In the genomic region with DNA sequence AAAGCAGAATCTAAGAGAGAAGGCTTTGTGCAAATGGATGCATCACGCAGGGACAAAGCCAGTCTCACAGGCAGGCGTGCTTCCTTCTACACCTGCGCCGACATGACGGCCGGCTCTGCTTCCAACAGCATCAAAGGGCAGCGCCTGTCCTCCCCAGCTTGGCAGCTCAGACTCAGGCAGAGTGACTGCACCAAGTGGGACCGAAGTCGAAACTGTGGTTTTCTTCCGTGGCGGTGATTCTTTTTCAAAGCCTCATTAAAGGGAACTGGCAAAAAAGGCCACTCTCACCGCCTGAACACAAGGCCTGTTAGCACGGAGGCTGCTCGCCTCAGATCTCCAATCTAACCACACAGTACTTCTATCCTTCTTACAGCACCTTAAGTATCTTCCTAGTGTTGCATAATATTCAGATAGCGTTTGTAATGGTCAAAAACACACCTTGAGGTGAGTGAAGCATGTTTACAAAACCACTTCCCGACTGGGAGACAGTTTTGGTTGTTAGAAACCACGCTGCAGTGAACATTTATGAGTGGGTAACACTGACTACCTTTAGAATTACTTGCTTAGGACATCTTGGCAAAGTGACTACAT, we compare ENCODE assay signal across 11 cellular contexts.
A peak's percentile ranks its signal among the peaks of the same experiment; 100 is the strongest.
DNase-seq lines count a peak whose midpoint lies in the region; ATAC-seq and TF ChIP-seq lines count a peak whose summit lies in the region.
"Had no signal": no experiment of that assay in that cellular context is flagged by ENCODE, and none has a peak within 500 bp of the region (broad histone marks: within the 10 kb centered on the region; RNA-seq: fewer than 3 reads in every experiment).

No MANE protein-coding gene starts in this region.

- CTCF ChIA-PET in CD8-positive, alpha-beta T cell (lab: Charles Lee): no interaction called here
- CTCF ChIA-PET in Calu3 (lab: Charles Lee): no interaction called here
- CTCF ChIA-PET in PC-9 (lab: Charles Lee): no interaction called here

- H3K36me3 Mint-ChIP-seq in CD8-positive, alpha-beta T cell: peaks cover 72% of the 10 kb centered on the region
- H3K36me3 Mint-ChIP-seq in brain (peaks cover 46% of the 10 kb centered on the region), Calu3 (ENCODE audit: insufficient read depth, unreplicated experiment) (peaks cover 17% of the 10 kb centered on the region), nephron progenitor cell (ENCODE audit: low read depth) (peaks cover 61% of the 10 kb centered on the region)

- H4K20me1 ChIP-seq in PC-9 (ENCODE audit: insufficient read depth): no peaks in the 10 kb centered on the region

- DNase-seq in CD8-positive, alpha-beta T cell: peak in 5 of 7 experiments; percentile 5 to 53 (median 18)
- DNase-seq in NCI-H2107 treated with DMSO at 0.1 percent for 48 hours (lab: John Stamatoyannopoulos, UW; ENCODE audit: unreplicated experiment): peak; percentile 23
- DNase-seq in Calu3: no peak
- no peak for DNase-seq in nephron progenitor cell
- no peak for DNase-seq in PC-9
- DNase-seq: NCI-H2171 treated with DMSO at 0.1 percent for 48 hours; stimulated activated CD8-positive, alpha-beta memory T cell treated with anti-CD3 and anti-CD28 coated beads, Interleukin-4, amount 100 ng/mL, for 48 hours had no signal

- peaks cover 20% of the 10 kb centered on the region for H3K4me1 ChIP-seq in CD8-positive, alpha-beta T cell (ENCODE audit: insufficient read depth, low read length)
- H3K4me1 ChIP-seq in neutrophil (ENCODE audit: control insufficient read depth in 1 of 2, insufficient read depth in 1 of 2, low read depth in 1 of 2, low read length in 1 of 2): peaks cover 10 to 17% of the 10 kb centered on the region in 2 experiments
- H3K4me1 ChIP-seq in PC-9 (replicated peaks; ENCODE audit: insufficient read depth): no peaks in the 10 kb centered on the region

- H3K27ac ChIP-seq in CD8-positive, alpha-beta T cell (ENCODE audit: low read depth, low read length): peak overlapping the region; percentile 2
- H3K27ac ChIP-seq in neutrophil (peak overlapping the region; percentile 86), PC-9 (no peak overlapping the region)

- H3K27ac Mint-ChIP-seq in CD8-positive, alpha-beta T cell: peak overlapping the region; percentile 92
- peak overlapping the region in 4 of 5 experiments; percentile 54 to 90 (median 87) for H3K27ac Mint-ChIP-seq in brain
- no peak overlapping the region for H3K27ac Mint-ChIP-seq in Calu3 (ENCODE audit: unreplicated experiment)
- H3K27ac Mint-ChIP-seq in nephron progenitor cell: no peak overlapping the region
- H3K27ac Mint-ChIP-seq: memory B cell had no signal

- no peaks in the 10 kb centered on the region for H3K27me3 ChIP-seq in CD8-positive, alpha-beta T cell (ENCODE audit: insufficient read depth, low read length)
- no peaks in the 10 kb centered on the region for H3K27me3 ChIP-seq in neutrophil
- no peaks in the 10 kb centered on the region for H3K27me3 ChIP-seq in PC-9 (ENCODE audit: insufficient read depth, low read depth)

- H3K9me3 Mint-ChIP-seq in CD8-positive, alpha-beta T cell: no peaks in the 10 kb centered on the region
- H3K9me3 Mint-ChIP-seq in brain: peaks cover 0 to 2% (median 0%) of the 10 kb centered on the region in 5 experiments
- H3K9me3 Mint-ChIP-seq in Calu3 (ENCODE audit: low read depth, unreplicated experiment): no peaks in the 10 kb centered on the region
- H3K9me3 Mint-ChIP-seq in nephron progenitor cell: no peaks in the 10 kb centered on the region
- H3K9me3 Mint-ChIP-seq: memory B cell had no signal

- TF ChIP-seq CTCF in CD8-positive, alpha-beta T cell (IDR thresholded peaks at IDR 0.05): no peak
- TF ChIP-seq CTCF in brain (conservative IDR thresholded peaks at IDR 0.05) (no peak), neutrophil (IDR thresholded peaks at IDR 0.05) (no peak), Calu3 (IDR thresholded peaks at IDR 0.05; ENCODE audit: unreplicated experiment) (no peak), nephron progenitor cell (IDR thresholded peaks at IDR 0.05) (no peak), PC-9 (conservative IDR thresholded peaks at IDR 0.05) (no peak)

- H3K27me3 Mint-ChIP-seq in CD8-positive, alpha-beta T cell (ENCODE audit: low read depth): no peaks in the 10 kb centered on the region
- H3K27me3 Mint-ChIP-seq in brain (no peaks in the 10 kb centered on the region), Calu3 (ENCODE audit: unreplicated experiment) (no peaks in the 10 kb centered on the region), nephron progenitor cell (ENCODE audit: low read depth, poor library complexity) (peaks cover 3% of the 10 kb centered on the region)
- H3K27me3 Mint-ChIP-seq: memory B cell had no signal

- no peaks in the 10 kb centered on the region for H3F3A ChIP-seq in PC-9 (ENCODE audit: insufficient read depth, low read depth)

- peaks cover 13% of the 10 kb centered on the region for H3K36me3 ChIP-seq in CD8-positive, alpha-beta T cell (ENCODE audit: insufficient read depth, low read length)
- H3K36me3 ChIP-seq in neutrophil (peaks cover 88% of the 10 kb centered on the region), PC-9 (ENCODE audit: low read depth) (no peaks in the 10 kb centered on the region)

- no peaks in the 10 kb centered on the region for H3K9me2 ChIP-seq in PC-9 (ENCODE audit: insufficient read depth)

- H3K9me3 ChIP-seq in CD8-positive, alpha-beta T cell (ENCODE audit: low read length): no peaks in the 10 kb centered on the region
- H3K9me3 ChIP-seq in neutrophil (no peaks in the 10 kb centered on the region), PC-9 (ENCODE audit: insufficient read depth, low read depth) (no peaks in the 10 kb centered on the region)

- H3K4me1 Mint-ChIP-seq in CD8-positive, alpha-beta T cell (ENCODE audit: low read depth): peaks cover 20% of the 10 kb centered on the region
- H3K4me1 Mint-ChIP-seq in brain (peaks cover 27% of the 10 kb centered on the region), Calu3 (ENCODE audit: low read depth, unreplicated experiment) (no peaks in the 10 kb centered on the region), nephron progenitor cell (peaks cover 13% of the 10 kb centered on the region)
- H3K4me1 Mint-ChIP-seq: memory B cell had no signal

- H3K4me3 Mint-ChIP-seq in CD8-positive, alpha-beta T cell: peak overlapping the region; percentile 61
- H3K4me3 Mint-ChIP-seq in brain: peak overlapping the region in 2 of 5 experiments; percentile 20 to 41
- no peak overlapping the region for H3K4me3 Mint-ChIP-seq in Calu3 (ENCODE audit: low read depth, unreplicated experiment)
- no peak overlapping the region for H3K4me3 Mint-ChIP-seq in nephron progenitor cell
- H3K4me3 Mint-ChIP-seq: memory B cell had no signal

- no TSS peak for BruUV-seq in Calu3 (replicated peaks; lab: Mats Ljungman, UMichigan)
- no TSS peak for BruUV-seq in PC-9 (replicated peaks; lab: Mats Ljungman, UMichigan)

- H2AFZ ChIP-seq in PC-9: no peak overlapping the region

- POLR2A ChIA-PET in CD8-positive, alpha-beta T cell (lab: Charles Lee): interaction anchor here (1.1 kb wide), 1 partner anchor 103 kb away, joined by 3 read pairs; no protein-coding TSS in a partner anchor
- POLR2A ChIA-PET in PC-9 (lab: Charles Lee; ENCODE audit: unreplicated experiment): no interaction called here

- no peak overlapping the region for H3K4me2 ChIP-seq in PC-9

- intact Hi-C loops in CD8-positive, alpha-beta T cell (cut with DNase I, micrococcal nuclease): no loop called here
- intact Hi-C loops in Calu3 (cut with micrococcal nuclease; ENCODE audit: unreplicated experiment): no loop called here
- intact Hi-C loops in PC-9 (cut with micrococcal nuclease; ENCODE audit: unreplicated experiment): no loop called here

- H3K4me3 ChIP-seq in CD8-positive, alpha-beta T cell (ENCODE audit: low read depth, low read length): no peak overlapping the region
- H3K4me3 ChIP-seq in neutrophil (ENCODE audit: low read depth in 1 of 2, low read length in 1 of 2) (no peak overlapping the region), PC-9 (no peak overlapping the region)

- H3K79me2 ChIP-seq in PC-9 (ENCODE audit: low read depth): no peaks in the 10 kb centered on the region

- peak; percentile 72 for ATAC-seq in CD8-positive, alpha-beta T cell
- ATAC-seq in GM21786 (IDR thresholded peaks at IDR 0.05; ENCODE audit: unreplicated experiment): no peak

Comparison
In these comparisons a context has a peak if more than half of its experiments do, and no peak if none do; other contexts are left out.
1. DNase-seq: peak in CD8-positive, alpha-beta T cell (5 of 7) and NCI-H2107 treated with DMSO at 0.1 percent for 48 hours (single experiment); none in Calu3 (single experiment), nephron progenitor cell (single experiment) and PC-9 (0 of 2).
2. H3K27ac Mint-ChIP-seq: peak in CD8-positive, alpha-beta T cell (single experiment) and brain (4 of 5); none in Calu3 (single experiment) and nephron progenitor cell (single experiment).